34 cellular contexts compared by ENCODE assay signal in genomic region chr16:1129106-1129960, GRCh38. TPM values are rescaled to one million over a fixed set of nuclear protein-coding genes. Genes with fewer than 3 reads are reported as not detected.
"Had no signal": no experiment of that assay in that cellular context is flagged by ENCODE, and none has a peak within 500 bp of the region (broad histone marks: within the 10 kb centered on the region; RNA-seq: fewer than 3 reads in every experiment).

No MANE protein-coding gene starts in this region.

- DNase-seq: colonic mucosa; cortex of kidney; effector CD8-positive, alpha-beta T cell; effector memory CD8-positive, alpha-beta T cell; endodermal cell; esophagus squamous epithelium; foreskin fibroblast; foreskin melanocyte; gastrocnemius medialis; glutamatergic neuron; head of caudate nucleus; heart right ventricle; hippocampal formation; left cardiac atrium; left lung; left ventricle myocardium superior; lower lobe of right lung; mesenchymal stem cell; mucosa of descending colon; naive B cell had no signal

- H3K4me1 ChIP-seq: colonic mucosa, gastrocnemius medialis, heart right ventricle, left lung, lower lobe of right lung had no signal

- H3K9me3 ChIP-seq: colonic mucosa, esophagus squamous epithelium, gastrocnemius medialis, heart right ventricle, left lung, lower lobe of right lung, mucosa of descending colon had no signal

- H3K4me3 ChIP-seq: colonic mucosa, esophagus squamous epithelium, gastrocnemius medialis, heart right ventricle, left lung, lower lobe of right lung, mucosa of descending colon had no signal

- H3K36me3 ChIP-seq: colonic mucosa, esophagus squamous epithelium, gastrocnemius medialis, heart right ventricle, left lung, lower lobe of right lung had no signal

- ATAC-seq: effector memory CD8-positive, alpha-beta T cell; esophagus mucosa; gastrocnemius medialis; heart right ventricle; left cardiac atrium; left lung; left ventricle myocardium superior; lower lobe of right lung; mucosa of descending colon had no signal

- FAIRE-seq: endometrium, endothelial cell of umbilical vein, islet of Langerhans, keratinocyte had no signal

- H3K27ac ChIP-seq: colonic mucosa, esophagus squamous epithelium, gastrocnemius medialis, heart right ventricle, left lung, lower lobe of right lung had no signal

RNA-seq across cellular contexts. Expression of gene CACNA1H, which starts 23.6 kb away (rescaled TPM):
- total RNA-seq: endothelial cell of umbilical vein had no signal
- polyA plus RNA-seq: keratinocyte had no signal

RNA-seq across cellular contexts. Expression of gene C1QTNF8, which starts 33.3 kb away (rescaled TPM):
- total RNA-seq: colonic mucosa, dermis microvascular lymphatic vessel endothelial cell, endothelial cell of umbilical vein, epithelial cell of proximal tubule, esophagus mucosa, esophagus squamous epithelium, gastrocnemius medialis, glomerular endothelial cell, kidney epithelial cell, left cardiac atrium, left lung, left ventricle myocardium superior, lower leg skin, lower lobe of right lung, lung microvascular endothelial cell, mesenteric fat pad, mesothelial cell of epicardium, mucosa of descending colon, myocyte had no signal
- polyA plus RNA-seq: endothelial cell of umbilical vein, heart right ventricle, keratinocyte had no signal

RNA-seq across cellular contexts. Expression of gene SSTR5, which starts 56.8 kb away (rescaled TPM):
- total RNA-seq: epithelial cell of proximal tubule, esophagus mucosa, esophagus squamous epithelium, glomerular endothelial cell, kidney epithelial cell, left lung, lower lobe of right lung, mesenteric fat pad, mesothelial cell of epicardium, mucosa of descending colon had no signal
- polyA plus RNA-seq: keratinocyte had no signal
